Comparison of ENCODE assay signal across 8 cellular contexts in the genomic region with DNA sequence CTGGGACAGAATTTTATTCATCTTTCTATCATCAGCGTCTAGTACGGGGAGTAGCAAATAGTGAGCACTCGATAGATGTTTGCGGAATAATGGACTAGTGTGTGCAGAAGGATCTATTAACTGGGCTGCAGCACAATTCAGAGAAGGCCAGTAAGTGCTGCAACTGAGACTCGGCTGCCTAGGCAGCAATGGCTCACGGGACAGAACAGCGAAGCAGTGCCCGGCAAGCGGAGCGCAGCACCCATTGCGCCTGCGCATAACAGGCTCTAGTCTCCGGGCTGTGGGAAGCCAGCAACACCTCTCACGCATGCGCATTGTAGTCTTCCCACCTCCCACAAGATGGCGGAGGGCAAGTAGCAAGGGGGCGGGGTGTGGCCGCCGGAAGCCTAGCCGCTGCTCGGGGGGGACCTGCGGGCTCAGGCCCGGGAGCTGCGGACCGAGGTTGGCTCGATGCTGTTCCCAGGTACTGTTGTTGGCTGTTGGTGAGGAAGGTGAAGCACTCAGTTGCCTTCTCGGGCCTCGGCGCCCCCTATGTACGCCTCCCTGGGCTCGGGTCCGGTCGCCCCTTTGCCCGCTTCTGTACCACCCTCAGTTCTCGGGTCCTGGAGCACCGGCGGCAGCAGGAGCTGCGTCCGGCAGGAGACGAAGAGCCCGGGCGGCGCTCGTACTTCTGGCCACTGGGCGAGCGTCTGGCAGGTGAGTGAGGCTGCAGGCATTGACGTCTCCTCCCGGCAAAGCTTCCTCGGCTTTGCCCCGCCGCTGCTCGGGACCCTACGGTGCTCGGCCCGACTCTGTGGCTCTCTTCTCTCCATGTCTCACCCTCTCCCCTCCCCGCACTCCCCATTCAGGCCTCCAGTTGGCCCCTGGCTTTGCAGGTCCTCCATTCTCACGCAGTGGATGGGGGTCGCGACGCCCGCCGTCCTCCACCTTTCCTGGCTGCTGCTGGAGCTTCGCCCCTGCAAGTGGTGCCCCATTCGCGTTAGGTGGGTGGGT. TPM values are rescaled to one million over a fixed set of nuclear protein-coding genes. Genes with fewer than 3 reads are reported as not detected.
DNase-seq lines count a peak whose midpoint lies in the region; ATAC-seq lines count a peak whose summit lies in the region.

No MANE protein-coding gene starts in this region.

- H3K36me3 ChIP-seq in effector memory CD4-positive, alpha-beta T cell (ENCODE audit: control insufficient read depth, insufficient read depth, low read length) = no peaks in the 10 kb centered on the region

- peaks cover 7% of the 10 kb centered on the region for H3K4me1 ChIP-seq in effector memory CD4-positive, alpha-beta T cell (ENCODE audit: control insufficient read depth, insufficient read depth, low read length, poor library complexity, severe bottlenecking)

- ATAC-seq in GM21360 (IDR thresholded peaks at IDR 0.05; ENCODE audit: unreplicated experiment) = peak; percentile 91

- peak; percentile 97 for DNase-seq in COR-L47 (lab: John Stamatoyannopoulos, UW)
- DNase-seq in HT-29 (ENCODE audit: low spot score) = peak; percentile 99
- peak; percentile 99 for DNase-seq in NK-92 treated with Interleukin-12 subunit alpha and Interleukin-12 subunit beta, amount 100 ng/mL, for 24 hours (lab: John Stamatoyannopoulos, UW)
- peak; percentile 94 to 98 for DNase-seq in activated CD8-positive, alpha-beta memory T cell treated with anti-CD3 and anti-CD28 coated beads for 4 hours (ENCODE audit: low read depth in 2 of 2)
- DNase-seq in effector memory CD4-positive, alpha-beta T cell = peak; percentile 93 to 97 (median 96)
- DNase-seq in lung microvascular endothelial cell (ENCODE audit: low read depth in 2 of 2) = peak; percentile 99
- DNase-seq in stimulated activated CD4-positive, alpha-beta T cell treated with anti-CD3 and anti-CD28 coated beads, TNF-alpha, amount 100 ng/mL, for 4 hours (ENCODE audit: low read depth in 3 of 3) = peak; percentile 73 to 96 (median 91)

- H3K9me3 ChIP-seq in effector memory CD4-positive, alpha-beta T cell (ENCODE audit: control insufficient read depth, low read length) = no peaks in the 10 kb centered on the region

- no peaks in the 10 kb centered on the region for H3K27me3 ChIP-seq in effector memory CD4-positive, alpha-beta T cell (replicated peaks; ENCODE audit: control insufficient read depth, insufficient read depth, low read length, poor library complexity, severe bottlenecking)

- peak overlapping the region; percentile 79 for H3K27ac ChIP-seq in effector memory CD4-positive, alpha-beta T cell (ENCODE audit: insufficient read depth, low read length, poor library complexity, severe bottlenecking)

- peak overlapping the region; percentile 95 for H3K4me3 ChIP-seq in effector memory CD4-positive, alpha-beta T cell (ENCODE audit: insufficient read depth, low read depth, low read length, poor library complexity, severe bottlenecking)

RNA-seq across cellular contexts. Expression of a gene that starts 30.2 kb away (rescaled TPM):
- 23.1 and 26.0 TPM in 2 replicates for total RNA-seq in HT-29 (2014; rRNA removed; shearing (Covaris generic))
- 38.4 and 62.9 TPM in 2 replicates for total RNA-seq in lung microvascular endothelial cell

Comparison
In these comparisons a context has a peak if more than half of its experiments do, and no peak if none do; other contexts are left out.
1. Peak in every context shown above with its lines: DNase-seq, ATAC-seq, H3K4me3 ChIP-seq and H3K27ac ChIP-seq.